8 cellular contexts compared by ENCODE assay signal in genomic region chrX:48476919-48477318, GRCh38. TPM values are rescaled to one million over a fixed set of nuclear protein-coding genes. Genes with fewer than 3 reads are reported as not detected.
DNase-seq lines count a peak whose midpoint lies in the region; ATAC-seq and TF ChIP-seq lines count a peak whose summit lies in the region.
"Had no signal": no experiment of that assay in that cellular context is flagged by ENCODE, and none has a peak within 500 bp of the region (broad histone marks: within the 10 kb centered on the region; RNA-seq: fewer than 3 reads in every experiment).

No MANE protein-coding gene starts in this region.

- WGBS in iPS DF 6.9 (ENCODE audit: insufficient coverage, insufficient read length) = no CpG with 5 or more reads among the region's 4 CpGs
- 34 to 54% methylated on average over 4 of the region's 4 CpGs for whole genome bisulfite sequencing in testis, 2 donors

- intact Hi-C loops in activated CD8-positive, alpha-beta T cell treated with anti-CD3 and anti-CD28 coated beads for 36 hours (cut with micrococcal nuclease) = no loop called here
- intact Hi-C loops in testis (cut with DNase I; ENCODE audit: low total_unique reads) = no loop called here

- peaks cover 2% of the 10 kb centered on the region for H3K4me1 ChIP-seq in iPS DF 6.9 (ENCODE audit: control insufficient read depth, insufficient read depth, low read length)
- H3K4me1 ChIP-seq in testis = peaks cover 7% of the 10 kb centered on the region

- no peaks in the 10 kb centered on the region for H3K9me3 ChIP-seq in iPS DF 6.9 (ENCODE audit: control insufficient read depth, insufficient read depth, low read length)
- H3K9me3 ChIP-seq in testis = no peaks in the 10 kb centered on the region

- peak overlapping the region; percentile 75 for H3K4me3 ChIP-seq in HFF-Myc (replicated peaks; ENCODE audit: low read depth, low read length)
- peak overlapping the region; percentile 83; the same call in 1 of the 2 replicates for H3K4me3 ChIP-seq in iPS DF 6.9 (ENCODE audit: low read length)
- peak overlapping the region in 1 of 2 donors; percentile 75 for H3K4me3 ChIP-seq in testis

- peak overlapping the region; percentile 97 for H3K27ac Mint-ChIP-seq in activated CD8-positive, alpha-beta T cell treated with anti-CD3 and anti-CD28 coated beads for 36 hours
- peak overlapping the region; percentile 99 for H3K27ac Mint-ChIP-seq in stimulated activated effector memory CD8-positive, alpha-beta T cell treated with anti-CD3 and anti-CD28 coated beads, Interleukin-12 subunit alpha, Interleukin-12 subunit beta, amount 100 ng/mL, for 72 hours

- H3K36me3 ChIP-seq in iPS DF 6.9 (ENCODE audit: control insufficient read depth, insufficient read depth, low read length) = peaks cover 5% of the 10 kb centered on the region; the same call in 1 of the 2 replicates
- no peaks in the 10 kb centered on the region for H3K36me3 ChIP-seq in testis (ENCODE audit: low read depth, missing control alignments)

- no peaks in the 10 kb centered on the region for H3K9me3 Mint-ChIP-seq in activated CD8-positive, alpha-beta T cell treated with anti-CD3 and anti-CD28 coated beads for 36 hours
- H3K9me3 Mint-ChIP-seq in stimulated activated effector memory CD8-positive, alpha-beta T cell treated with anti-CD3 and anti-CD28 coated beads, Interleukin-12 subunit alpha, Interleukin-12 subunit beta, amount 100 ng/mL, for 72 hours = no peaks in the 10 kb centered on the region

- peak overlapping the region; percentile 79 for H3K4me3 Mint-ChIP-seq in activated CD8-positive, alpha-beta T cell treated with anti-CD3 and anti-CD28 coated beads for 36 hours
- H3K4me3 Mint-ChIP-seq in stimulated activated effector memory CD8-positive, alpha-beta T cell treated with anti-CD3 and anti-CD28 coated beads, Interleukin-12 subunit alpha, Interleukin-12 subunit beta, amount 100 ng/mL, for 72 hours = peak overlapping the region; percentile 97

- ATAC-seq in activated CD8-positive, alpha-beta T cell treated with anti-CD3 and anti-CD28 coated beads for 36 hours = no peak
- no peak for ATAC-seq in stimulated activated effector memory CD8-positive, alpha-beta T cell treated with anti-CD3 and anti-CD28 coated beads, Interleukin-12 subunit alpha, Interleukin-12 subunit beta, amount 100 ng/mL, for 72 hours

- H3K27me3 ChIP-seq in iPS DF 6.9 (ENCODE audit: control insufficient read depth, insufficient read depth, low read length) (no peaks in the 10 kb centered on the region), testis (no peaks in the 10 kb centered on the region)

- H3K27ac ChIP-seq in iPS DF 6.9 (ENCODE audit: low read length) (no peak overlapping the region), testis (no peak overlapping the region)

- no peaks in the 10 kb centered on the region for H3K27me3 Mint-ChIP-seq in activated CD8-positive, alpha-beta T cell treated with anti-CD3 and anti-CD28 coated beads for 36 hours

- TF ChIP-seq CTCF in HFF-Myc (IDR thresholded peaks at IDR 0.05; ENCODE audit: low read depth, low read length, missing control alignments) (no peak), testis (IDR thresholded peaks at IDR 0.05) (no peak)
- no peak for TF ChIP-seq CTCF in activated CD8-positive, alpha-beta T cell treated with anti-CD3 and anti-CD28 coated beads for 36 hours (IDR thresholded peaks at IDR 0.05)

- POLR2A ChIA-PET in activated CD8-positive, alpha-beta T cell treated with anti-CD3 and anti-CD28 coated beads for 36 hours (lab: Charles Lee) = interaction anchor here (0.8 to 1.1 kb wide), 2 partner anchors 11 to 107 kb away, joined by 3 to 4 read pairs; no protein-coding TSS in a partner anchor

- no peak for DNase-seq in HFF-Myc (ENCODE audit: extremely low read depth, low read depth)
- DNase-seq in activated CD8-positive, alpha-beta T cell treated with anti-CD3 and anti-CD28 coated beads for 36 hours = no peak
- DNase-seq in iPS DF 6.9 (ENCODE audit: low read depth, low spot score) = no peak
- no peak for DNase-seq in stimulated activated effector memory CD8-positive, alpha-beta T cell treated with anti-CD3 and anti-CD28 coated beads, Interleukin-12 subunit alpha, Interleukin-12 subunit beta, amount 100 ng/mL, for 72 hours (ENCODE audit: low spot score in 2 of 2)
- DNase-seq in HuH-7 (ENCODE audit: low spot score) = no peak
- DNase-seq in NCI-H524 (lab: John Stamatoyannopoulos, UW) = no peak
- no peak for DNase-seq in testis
- DNase-seq: stimulated activated naive CD4-positive, alpha-beta T cell treated with Interleukin-2 at 50 U/mL for 16 hours had no signal

- no peak for TF ChIP-seq POLR2A in testis (IDR thresholded peaks at IDR 0.05)

- H3K4me1 Mint-ChIP-seq in activated CD8-positive, alpha-beta T cell treated with anti-CD3 and anti-CD28 coated beads for 36 hours (ENCODE audit: low read depth) = peaks cover 33% of the 10 kb centered on the region
- H3K4me1 Mint-ChIP-seq in stimulated activated effector memory CD8-positive, alpha-beta T cell treated with anti-CD3 and anti-CD28 coated beads, Interleukin-12 subunit alpha, Interleukin-12 subunit beta, amount 100 ng/mL, for 72 hours = peaks cover 45% of the 10 kb centered on the region

- CTCF ChIA-PET in activated CD8-positive, alpha-beta T cell treated with anti-CD3 and anti-CD28 coated beads for 36 hours (lab: Charles Lee) = no interaction called here

- H3K36me3 Mint-ChIP-seq in activated CD8-positive, alpha-beta T cell treated with anti-CD3 and anti-CD28 coated beads for 36 hours (ENCODE audit: low read depth) = peaks cover 33% of the 10 kb centered on the region
- peaks cover 59% of the 10 kb centered on the region for H3K36me3 Mint-ChIP-seq in stimulated activated effector memory CD8-positive, alpha-beta T cell treated with anti-CD3 and anti-CD28 coated beads, Interleukin-12 subunit alpha, Interleukin-12 subunit beta, amount 100 ng/mL, for 72 hours

RNA-seq across cellular contexts. Expression of gene FTSJ1, which starts 0.9 kb away (rescaled TPM):
- total RNA-seq in activated CD8-positive, alpha-beta T cell treated with anti-CD3 and anti-CD28 coated beads for 36 hours = 10 to 100 TPM; 73.3 to 82.9 TPM
- total RNA-seq in testis = 10 to 100 TPM; 46.4 to 50.9 TPM
- 38.0 TPM for polyA plus RNA-seq in testis (ENCODE audit: insufficient read depth, low read depth, low replicate concordance)

RNA-seq across cellular contexts. Expression of gene SLC38A5, which starts 6.9 kb away (rescaled TPM):
- 10 to 100 TPM; 82.1 to 92.6 TPM for total RNA-seq in activated CD8-positive, alpha-beta T cell treated with anti-CD3 and anti-CD28 coated beads for 36 hours
- 1 to 10 TPM; 2.5 to 4.2 TPM for total RNA-seq in testis
- polyA plus RNA-seq in testis (ENCODE audit: insufficient read depth, low read depth, low replicate concordance) = 3.5 TPM

RNA-seq across cellular contexts. Expression of gene PORCN, which starts 31.9 kb away (rescaled TPM):
- 10 to 100 TPM; 13.9 to 16.9 TPM for total RNA-seq in activated CD8-positive, alpha-beta T cell treated with anti-CD3 and anti-CD28 coated beads for 36 hours
- 100 to 1,000 TPM in 1 of 2 donors, 10 to 100 TPM in 1; 58.7 to 110 TPM for total RNA-seq in testis
- polyA plus RNA-seq in testis (ENCODE audit: insufficient read depth, low read depth, low replicate concordance) = 25.0 TPM

RNA-seq across cellular contexts. Expression of gene EBP, which starts 44.7 kb away (rescaled TPM):
- 100 to 1,000 TPM; 159 to 164 TPM for total RNA-seq in activated CD8-positive, alpha-beta T cell treated with anti-CD3 and anti-CD28 coated beads for 36 hours
- total RNA-seq in testis = 10 to 100 TPM; 30.4 to 61.0 TPM
- 48.8 TPM for polyA plus RNA-seq in testis (ENCODE audit: insufficient read depth, low read depth, low replicate concordance)

Comparison
In these comparisons a context has a peak if more than half of its experiments do, and no peak if none do; other contexts are left out.
1. RNA of gene SLC38A5, which starts 6.9 kb away (total RNA-seq): 82.1 to 92.6 TPM in activated CD8-positive, alpha-beta T cell treated with anti-CD3 and anti-CD28 coated beads for 36 hours; 2.5 to 4.2 TPM in testis; every median in the first group is over 10 times any median in the second.